ENCODE assay signal across 30 cellular contexts in genomic region chr4:7711330-7711963, GRCh38.
"Had no signal": no experiment of that assay in that cellular context is flagged by ENCODE, and none has a peak within 500 bp of the region (broad histone marks: within the 10 kb centered on the region; RNA-seq: fewer than 3 reads in every experiment).

No MANE protein-coding gene starts in this region.

- DNase-seq: activated CD4-positive, alpha-beta memory T cell treated with anti-CD3 and anti-CD28 coated beads, Interleukin-2, amount 10 ng/mL, durations not matched to agents 7 days and 5 days; activated CD4-positive, alpha-beta T cell treated with anti-CD3 and anti-CD28 coated beads for 36 hours; activated CD4-positive, alpha-beta T cell treated with anti-CD3 and anti-CD28 coated beads, Interleukin-2, amount 50 U/mL, for 1 hour; activated CD8-positive, alpha-beta memory T cell treated with anti-CD3 and anti-CD28 coated beads for 24 hours; activated CD8-positive, alpha-beta memory T cell treated with anti-CD3 and anti-CD28 coated beads, Interleukin-2, amount 10 ng/mL, durations not matched to agents 7 days and 5 days; activated CD8-positive, alpha-beta memory T cell treated with anti-CD3 and anti-CD28 coated beads, Interleukin-2, amount 50 U/mL, for 48 hours; activated effector memory CD4-positive, alpha-beta T cell treated with Interleukin-2 at 50 U/mL for 16 hours; activated naive CD4-positive, alpha-beta T cell treated with anti-CD3 and anti-CD28 coated beads, Interleukin-2, amount 10 ng/mL, durations not matched to agents 7 days and 5 days; activated naive CD8-positive, alpha-beta T cell treated with anti-CD3 and anti-CD28 coated beads, Interleukin-2, amount 50 U/mL, for 24 hours; activated T-cell treated with anti-CD3 and anti-CD28 coated beads, Interleukin-2, amount 50 U/mL, for 48 hours; central memory CD4-positive, alpha-beta T cell; MM.1S; MV-4-11; NCI-H1092; NCI-H1436 treated with DMSO at 0.1 percent for 48 hours; NCI-H1694 treated with DMSO at 0.1 percent for 48 hours; NCI-H2029; NCI-H345; NCI-H524 treated with DMSO at 0.1 percent for 48 hours; SIG-M5 had no signal

- H3K9ac ChIP-seq: KMS-11 had no signal

- H3K4me1 Mint-ChIP-seq: activated CD4-positive, alpha-beta memory T cell treated with anti-CD3 and anti-CD28 coated beads, Interleukin-2, amount 10 ng/mL, durations not matched to agents 7 days and 5 days; activated CD4-positive, alpha-beta T cell treated with anti-CD3 and anti-CD28 coated beads for 36 hours; activated CD8-positive, alpha-beta memory T cell treated with anti-CD3 and anti-CD28 coated beads, Interleukin-2, amount 10 ng/mL, durations not matched to agents 7 days and 5 days; activated naive CD4-positive, alpha-beta T cell treated with anti-CD3 and anti-CD28 coated beads, Interleukin-2, amount 10 ng/mL, durations not matched to agents 7 days and 5 days; activated naive CD8-positive, alpha-beta T cell treated with anti-CD3 and anti-CD28 coated beads, Interleukin-2, amount 50 U/mL, for 24 hours; WTC11 had no signal

- H3K36me3 Mint-ChIP-seq: activated CD8-positive, alpha-beta memory T cell treated with anti-CD3 and anti-CD28 coated beads, Interleukin-2, amount 10 ng/mL, durations not matched to agents 7 days and 5 days; activated naive CD4-positive, alpha-beta T cell treated with anti-CD3 and anti-CD28 coated beads, Interleukin-2, amount 10 ng/mL, durations not matched to agents 7 days and 5 days; activated naive CD8-positive, alpha-beta T cell; WTC11 had no signal

- H3K4me2 ChIP-seq: KMS-11 had no signal

- ATAC-seq: activated CD4-positive, alpha-beta T cell treated with anti-CD3 and anti-CD28 coated beads for 36 hours; activated CD4-positive, CD25-positive, alpha-beta regulatory T cell treated with anti-CD3 and anti-CD28 coated beads, Interleukin-2, amount 50 U/mL, for 24 hours; activated CD8-positive, alpha-beta memory T cell treated with anti-CD3 and anti-CD28 coated beads, Interleukin-2, amount 10 ng/mL, durations not matched to agents 7 days and 5 days; activated naive CD8-positive, alpha-beta T cell treated with anti-CD3 and anti-CD28 coated beads, Interleukin-2, amount 50 U/mL, for 24 hours; Panc1; WTC11 had no signal

- H3K9me3 Mint-ChIP-seq: activated CD4-positive, alpha-beta memory T cell treated with anti-CD3 and anti-CD28 coated beads, Interleukin-2, amount 10 ng/mL, durations not matched to agents 7 days and 5 days; activated naive CD4-positive, alpha-beta T cell treated with anti-CD3 and anti-CD28 coated beads, Interleukin-2, amount 10 ng/mL, durations not matched to agents 7 days and 5 days; activated naive CD8-positive, alpha-beta T cell treated with anti-CD3 and anti-CD28 coated beads, Interleukin-2, amount 50 U/mL, for 24 hours; T-helper 1 cell treated with Interleukin-12 subunit alpha and Interleukin-12 subunit beta and Interleukin-4 antibody, amounts not matched to agents 30 μg/mL and 1 μg/mL, for 36 hours; T-helper 2 cell treated with Interferon-gamma antibody and Interleukin-4, amounts not matched to agents 5 μg/mL and 100 μg/mL, for 36 hours; WTC11 had no signal

- H3K4me3 Mint-ChIP-seq: activated CD4-positive, alpha-beta memory T cell treated with anti-CD3 and anti-CD28 coated beads, Interleukin-2, amount 10 ng/mL, durations not matched to agents 7 days and 5 days; activated CD4-positive, alpha-beta T cell treated with anti-CD3 and anti-CD28 coated beads for 36 hours; activated CD8-positive, alpha-beta memory T cell treated with anti-CD3 and anti-CD28 coated beads, Interleukin-2, amount 10 ng/mL, durations not matched to agents 7 days and 5 days; activated naive CD4-positive, alpha-beta T cell treated with anti-CD3 and anti-CD28 coated beads, Interleukin-2, amount 10 ng/mL, durations not matched to agents 7 days and 5 days; activated naive CD8-positive, alpha-beta T cell; activated naive CD8-positive, alpha-beta T cell treated with anti-CD3 and anti-CD28 coated beads, Interleukin-2, amount 50 U/mL, for 24 hours; brain; T-helper 1 cell treated with Interleukin-12 subunit alpha and Interleukin-12 subunit beta and Interleukin-4 antibody, amounts not matched to agents 30 μg/mL and 1 μg/mL, for 36 hours; T-helper 2 cell treated with Interferon-gamma antibody and Interleukin-4, amounts not matched to agents 5 μg/mL and 100 μg/mL, for 36 hours; WTC11 had no signal

- H3K27me3 Mint-ChIP-seq: activated CD4-positive, alpha-beta memory T cell treated with anti-CD3 and anti-CD28 coated beads, Interleukin-2, amount 10 ng/mL, durations not matched to agents 7 days and 5 days; activated naive CD4-positive, alpha-beta T cell treated with anti-CD3 and anti-CD28 coated beads, Interleukin-2, amount 10 ng/mL, durations not matched to agents 7 days and 5 days; activated naive CD8-positive, alpha-beta T cell had no signal

- H3K27ac ChIP-seq: KMS-11 had no signal

- FAIRE-seq: bronchial epithelial cell, TTC549 had no signal

- H3K27ac Mint-ChIP-seq: activated CD4-positive, alpha-beta memory T cell treated with anti-CD3 and anti-CD28 coated beads, Interleukin-2, amount 10 ng/mL, durations not matched to agents 7 days and 5 days; activated CD4-positive, alpha-beta T cell treated with anti-CD3 and anti-CD28 coated beads for 36 hours; activated CD8-positive, alpha-beta memory T cell treated with anti-CD3 and anti-CD28 coated beads, Interleukin-2, amount 10 ng/mL, durations not matched to agents 7 days and 5 days; activated naive CD4-positive, alpha-beta T cell treated with anti-CD3 and anti-CD28 coated beads, Interleukin-2, amount 10 ng/mL, durations not matched to agents 7 days and 5 days; activated naive CD8-positive, alpha-beta T cell; activated naive CD8-positive, alpha-beta T cell treated with anti-CD3 and anti-CD28 coated beads, Interleukin-2, amount 50 U/mL, for 24 hours; T-helper 1 cell treated with Interleukin-12 subunit alpha and Interleukin-12 subunit beta and Interleukin-4 antibody, amounts not matched to agents 30 μg/mL and 1 μg/mL, for 36 hours; T-helper 2 cell treated with Interferon-gamma antibody and Interleukin-4, amounts not matched to agents 5 μg/mL and 100 μg/mL, for 36 hours; WTC11 had no signal
